Comparison of ENCODE assay signal across 8 cellular contexts in the genomic region with DNA sequence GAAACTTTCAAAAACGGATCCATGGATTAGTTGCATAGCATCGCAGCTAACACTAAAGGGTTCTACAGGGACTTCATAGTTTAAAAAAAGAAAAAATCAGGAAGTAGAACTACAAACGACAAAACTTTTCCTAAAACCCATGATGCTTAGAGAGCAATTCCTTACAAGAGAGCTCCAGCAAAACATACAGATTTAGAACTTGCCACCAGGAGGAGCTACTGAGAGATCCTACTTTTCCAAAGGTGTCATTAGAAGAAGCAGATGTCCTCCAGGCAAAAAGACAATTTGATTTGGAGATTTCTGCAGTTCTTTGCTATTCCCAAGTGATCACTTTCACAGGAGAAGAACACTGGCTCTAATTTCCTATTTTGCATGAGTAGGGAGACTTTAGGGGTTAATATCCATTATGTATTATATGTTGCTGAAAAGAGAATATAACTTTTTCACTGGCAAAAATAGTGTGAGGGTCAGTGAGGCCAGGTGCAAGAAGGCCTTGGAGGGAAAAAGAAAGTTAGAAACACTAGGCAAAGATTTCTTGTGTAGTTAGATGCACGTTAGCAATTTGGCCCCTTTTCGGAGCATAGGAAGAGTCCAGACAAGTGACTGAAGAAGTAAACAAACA.
DNase-seq lines count a peak whose midpoint lies in the region; ATAC-seq, FAIRE-seq and TF ChIP-seq lines count a peak whose summit lies in the region.

No MANE protein-coding gene starts in this region.

- no TSS peak for BruUV-seq in MCF 10A (replicated peaks; lab: Mats Ljungman, UMichigan)

- H3K27me3 Mint-ChIP-seq in MCF 10A (ENCODE audit: insufficient read depth, unreplicated experiment) = no peaks in the 10 kb centered on the region

- POLR2A ChIA-PET in MCF 10A (lab: Yijun Ruan, JAX) = interaction anchor here (0.7 kb wide), 1 partner anchor 280 kb away, joined by 4 read pairs; no protein-coding TSS in a partner anchor

- H3K4me3 Mint-ChIP-seq in MCF 10A (ENCODE audit: unreplicated experiment) = no peak overlapping the region

- H3K9me3 Mint-ChIP-seq in MCF 10A (ENCODE audit: unreplicated experiment) = no peaks in the 10 kb centered on the region

- TF ChIP-seq POLR2A in H54 (IDR thresholded peaks at IDR 0.05; ENCODE audit: low read depth, low read length) = no peak

- peak; percentile 71 for TF ChIP-seq CTCF in MCF 10A (IDR thresholded peaks at IDR 0.05; ENCODE audit: unreplicated experiment)

- DNase-seq in DMS153 treated with DMSO at 0.1 percent for 48 hours (lab: John Stamatoyannopoulos, UW; ENCODE audit: unreplicated experiment) (peak; percentile 48), DMS153 (lab: John Stamatoyannopoulos, UW) (no peak), H54 (ENCODE audit: insufficient read length, low spot score) (peak; percentile 9), NCI-H446 treated with DMSO at 0.1 percent for 48 hours (lab: John Stamatoyannopoulos, UW) (peak; percentile 18), MCF 10A (ENCODE audit: unreplicated experiment) (peak; percentile 79), lung microvascular endothelial cell (ENCODE audit: low read depth in 2 of 2) (peak; percentile 38 to 50), NCI-H2107 (lab: John Stamatoyannopoulos, UW) (no peak)

- H3K36me3 Mint-ChIP-seq in MCF 10A (ENCODE audit: insufficient read depth, unreplicated experiment) = no peaks in the 10 kb centered on the region

- H3K4me1 Mint-ChIP-seq in MCF 10A (ENCODE audit: insufficient read depth, unreplicated experiment) = peaks cover 6% of the 10 kb centered on the region

- CTCF ChIA-PET in MCF 10A (lab: Yijun Ruan, JAX) = interaction anchor here (0.6 to 4.1 kb wide), 44 partner anchors 8 to 749 kb away, joined by 3 to 26 read pairs (median 3); no protein-coding TSS in a partner anchor

- no peak overlapping the region for H3K27ac Mint-ChIP-seq in MCF 10A (ENCODE audit: low read depth, unreplicated experiment)

- intact Hi-C loops in MCF 10A (cut with micrococcal nuclease) = loop anchor here (1.0 kb wide), 3 partner anchors 54 to 280 kb away; no protein-coding TSS in a partner anchor

- no peak for ATAC-seq in GM21526 (IDR thresholded peaks at IDR 0.05; ENCODE audit: low FRiP score, unreplicated experiment)

- FAIRE-seq in H54 (lab: Jason Lieb, UNC) = peak; percentile 67

Comparison
In these comparisons a context has a peak if more than half of its experiments do, and no peak if none do; other contexts are left out.
1. DNase-seq: peak in DMS153 treated with DMSO at 0.1 percent for 48 hours (single experiment), H54 (single experiment), NCI-H446 treated with DMSO at 0.1 percent for 48 hours (single experiment), MCF 10A (single experiment) and lung microvascular endothelial cell (2 of 2); none in DMS153 (single experiment) and NCI-H2107 (single experiment).